17 cellular contexts compared by ENCODE assay signal in genomic region chr7:21566094-21566493, GRCh38.
"Had no signal": no experiment of that assay in that cellular context is flagged by ENCODE, and none has a peak within 500 bp of the region (broad histone marks: within the 10 kb centered on the region; RNA-seq: fewer than 3 reads in every experiment).

No MANE protein-coding gene starts in this region.

- H3K9me3 ChIP-seq: neutrophil, tibial artery had no signal

- DNase-seq: activated CD4-positive, alpha-beta T cell treated with anti-CD3 and anti-CD28 coated beads, Interleukin-2, amount 10 ng/mL, durations not matched to agents 7 days and 5 days; activated CD8-positive, alpha-beta T cell treated with anti-CD3 and anti-CD28 coated beads, Interleukin-2, amount 10 ng/mL, durations not matched to agents 7 days and 5 days; activated naive CD4-positive, alpha-beta T cell treated with anti-CD3 and anti-CD28 coated beads for 36 hours; activated T-cell treated with anti-CD3 and anti-CD28 coated beads, Interleukin-2, amount 50 U/mL, for 24 hours; anterior cingulate cortex; hypothalamus; islet precursor cell; retina; stimulated activated naive CD8-positive, alpha-beta T cell treated with anti-CD3 and anti-CD28 coated beads, Interleukin-15, Interleukin-2, amounts not matched to agents 100 U/mL and 50 U/mL, for 24 hours; substantia nigra; T1000; tibial artery had no signal

- H3K27me3 ChIP-seq: neutrophil, tibial artery had no signal

- H3K27ac ChIP-seq: coronary artery, neutrophil, tibial artery had no signal

- H3K36me3 ChIP-seq: neutrophil, tibial artery had no signal

- H3K4me1 ChIP-seq: tibial artery had no signal

- ATAC-seq: activated CD8-positive, alpha-beta T cell treated with anti-CD3 and anti-CD28 coated beads, Interleukin-2, amount 10 ng/mL, durations not matched to agents 7 days and 5 days; natural killer cell treated with Interleukin-12 subunit alpha and Interleukin-12 subunit beta and Interleukin-15 and Interleukin-18, amount 100 ng/mL, for 72 hours; stimulated activated naive CD8-positive, alpha-beta T cell treated with anti-CD3 and anti-CD28 coated beads, Interleukin-15, Interleukin-2, amounts not matched to agents 100 U/mL and 50 U/mL, for 24 hours had no signal

- H3K4me3 ChIP-seq: coronary artery, tibial artery had no signal

- FAIRE-seq: endometrium, frontal cortex had no signal
